In the genomic region with DNA sequence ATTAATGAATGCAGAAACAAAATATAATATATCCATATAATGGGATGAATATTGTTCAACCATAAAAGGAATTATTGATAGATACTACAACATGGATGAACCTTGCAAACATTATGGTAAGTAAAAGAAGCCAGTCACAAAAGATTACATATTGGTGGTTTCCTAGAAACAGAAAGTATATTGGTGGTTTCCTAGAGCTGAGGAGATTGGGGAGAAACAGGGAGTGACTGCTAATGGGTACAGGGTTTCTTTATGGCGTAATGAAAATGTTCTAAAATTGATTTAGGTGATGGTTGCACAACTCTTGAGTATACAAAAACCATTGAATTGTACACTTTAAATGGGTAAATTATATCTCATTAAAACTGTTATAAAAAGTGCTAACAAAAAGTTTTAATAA, we compare ENCODE assay signal across 19 cellular contexts. TPM values are rescaled to one million over a fixed set of nuclear protein-coding genes. Genes with fewer than 3 reads are reported as not detected.
"Had no signal": no experiment of that assay in that cellular context is flagged by ENCODE, and none has a peak within 500 bp of the region (broad histone marks: within the 10 kb centered on the region; RNA-seq: fewer than 3 reads in every experiment).

No MANE protein-coding gene starts in this region.

RNA-seq across cellular contexts. Expression of gene GJA8, which starts 40.0 kb away (rescaled TPM):
- total RNA-seq: activated B cell treated with CpG ODN at 0.5 μM for 24 hours; activated CD4-positive, alpha-beta memory T cell treated with anti-CD3 and anti-CD28 coated beads for 36 hours; activated CD4-positive, alpha-beta T cell treated with anti-CD3 and anti-CD28 coated beads, Interleukin-2, amount 10 ng/mL, durations not matched to agents 24 days and 14 days; activated CD8-positive, alpha-beta memory T cell treated with anti-CD3 and anti-CD28 coated beads for 36 hours; activated CD8-positive, alpha-beta T cell treated with anti-CD3 and anti-CD28 coated beads for 36 hours; activated naive CD4-positive, alpha-beta T cell treated with anti-CD3 and anti-CD28 coated beads for 36 hours; activated naive CD4-positive, alpha-beta T cell treated with anti-CD3 and anti-CD28 coated beads, Interleukin-2, amount 50 U/mL, for 72 hours; activated naive CD8-positive, alpha-beta T cell treated with anti-CD3 and anti-CD28 coated beads for 36 hours; activated T-cell treated with anti-CD3 and anti-CD28 coated beads, Interleukin-2, amount 50 U/mL, for 4 hours; activated T-cell treated with anti-CD3 and anti-CD28 coated beads, Interleukin-2, amount 50 U/mL, for 72 hours; activated T-helper 1 cell treated with anti-CD3 and anti-CD28 coated beads, Interleukin-12 subunit alpha, Interleukin-12 subunit beta, Interleukin-2, Interleukin-4 antibody, amounts not matched to agents 30 ng/mL and 10 ng/mL and 1 ng/mL, durations not matched to agents 14 hours and 24 hours and 36 hours; activated T-helper 17 cell treated with anti-CD3 and anti-CD28 coated beads, Interleukin-2, amount 50 U/mL, for 72 hours; adrenal gland; aorta; astrocyte; body of pancreas; breast epithelium; cardiac septum; cerebellum had no signal
- polyA plus RNA-seq: adrenal gland, aorta had no signal
